ENCODE assay signal across 24 cellular contexts in the genomic region with DNA sequence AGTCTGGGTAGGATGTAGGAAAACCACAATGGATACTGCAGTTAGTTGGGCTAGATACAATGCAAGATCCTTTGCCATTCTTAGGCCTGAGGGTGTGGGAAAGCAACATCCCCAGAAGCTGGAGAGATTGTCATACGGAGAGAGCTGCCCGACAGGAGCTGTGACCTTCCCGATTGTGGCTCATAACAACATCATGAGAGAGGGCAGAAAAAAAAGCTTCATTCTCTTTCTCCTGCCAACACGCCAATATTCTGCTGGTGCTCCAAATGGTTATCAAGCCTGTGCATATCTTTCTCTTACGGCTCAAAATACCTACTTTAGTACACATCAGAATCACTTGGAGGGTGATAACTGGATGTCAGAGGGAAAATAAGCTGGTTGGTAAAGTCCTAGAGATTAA.
"Had no signal": no experiment of that assay in that cellular context is flagged by ENCODE, and none has a peak within 500 bp of the region (broad histone marks: within the 10 kb centered on the region; RNA-seq: fewer than 3 reads in every experiment).

No MANE protein-coding gene starts in this region.

- H3K9me3 ChIP-seq: esophagus muscularis mucosa, left lung, lower lobe of right lung, sigmoid colon, stomach, thyroid gland, vagina had no signal

- H3K4me3 ChIP-seq: coronary artery, esophagus muscularis mucosa, left lung, lower lobe of right lung, pancreas, sigmoid colon, stomach, thyroid gland, vagina had no signal

- ATAC-seq: foreskin keratinocyte; left lung; lower lobe of right lung; naive thymus-derived CD8-positive, alpha-beta T cell; pancreas; stimulated activated effector memory CD8-positive, alpha-beta T cell treated with anti-CD3 and anti-CD28 coated beads, Interleukin-12 subunit alpha, Interleukin-12 subunit beta, amount 100 ng/mL, for 72 hours had no signal

- FAIRE-seq: endothelial cell of umbilical vein had no signal

- H3K27ac ChIP-seq: coronary artery, esophagus muscularis mucosa, foreskin keratinocyte, left lung, lower lobe of right lung, pancreas, sigmoid colon, stomach, thyroid gland, vagina had no signal

- H3K27me3 ChIP-seq: esophagus muscularis mucosa, foreskin keratinocyte, left lung, pancreas, sigmoid colon, stomach, thyroid gland, vagina had no signal

- DNase-seq: dermis blood vessel endothelial cell; effector memory CD4-positive, alpha-beta T cell; foreskin keratinocyte; glutamatergic neuron; kidney; left lung; lower lobe of right lung; naive thymus-derived CD8-positive, alpha-beta T cell; nephron progenitor cell; occipital lobe; pancreas; retina; sigmoid colon; stimulated activated CD4-positive, alpha-beta T cell treated with anti-CD3 and anti-CD28 coated beads, Interleukin-2, amount 100 ng/mL, for 24 hours; stimulated activated CD4-positive, alpha-beta T cell treated with anti-CD3 and anti-CD28 coated beads, Interleukin-4, amount 100 ng/mL, for 24 hours; stimulated activated naive CD4-positive, alpha-beta T cell treated with Interleukin-2 at 50 U/mL for 16 hours; stomach; thyroid gland; trophoblast cell had no signal

- H3K4me1 ChIP-seq: esophagus muscularis mucosa, foreskin keratinocyte, left lung, lower lobe of right lung, pancreas, sigmoid colon, stomach, thyroid gland, vagina had no signal
